In the genomic region with DNA sequence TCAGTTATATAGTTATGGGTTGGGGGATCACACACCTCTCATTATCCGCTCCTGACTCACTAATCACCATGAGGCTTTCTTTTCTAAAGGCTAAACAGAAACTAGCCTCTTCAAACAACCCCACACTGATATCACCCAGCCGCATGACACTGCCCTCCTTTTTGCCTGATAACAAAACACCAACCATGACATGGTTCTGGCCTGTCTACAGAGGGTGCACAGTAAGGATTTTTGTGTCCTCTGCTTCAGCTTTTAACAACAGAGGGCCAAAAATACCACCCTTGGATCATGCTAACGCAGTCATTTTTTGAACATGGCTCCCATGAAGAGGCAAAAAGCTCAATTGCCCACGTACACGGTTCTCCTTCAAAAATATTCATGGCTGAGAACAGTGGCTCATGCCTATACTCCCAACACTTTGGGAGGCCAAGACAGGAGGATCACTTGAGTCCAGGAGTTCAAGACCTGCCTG, we compare ENCODE assay signal across 26 cellular contexts. TPM values are rescaled to one million over a fixed set of nuclear protein-coding genes. Genes with fewer than 3 reads are reported as not detected.
A peak's percentile ranks its signal among the peaks of the same experiment; 100 is the strongest.
DNase-seq lines count a peak whose midpoint lies in the region; ATAC-seq and TF ChIP-seq lines count a peak whose summit lies in the region.
"Had no signal": no experiment of that assay in that cellular context is flagged by ENCODE, and none has a peak within 500 bp of the region (broad histone marks: within the 10 kb centered on the region; RNA-seq: fewer than 3 reads in every experiment).

No MANE protein-coding gene starts in this region.

- intact Hi-C loops in transverse colon (cut with DNase I; ENCODE audit: low total_unique reads) = no loop called here

- no peak for TF ChIP-seq EP300 in transverse colon (IDR thresholded peaks at IDR 0.05; ENCODE audit: low read depth)

- H3K36me3 ChIP-seq in transverse colon = no peaks in the 10 kb centered on the region
- H3K36me3 ChIP-seq: esophagus muscularis mucosa, neural progenitor cell had no signal

- no peak overlapping the region for H3K4me3 Mint-ChIP-seq in activated T-helper 17 cell treated with anti-CD3 and anti-CD28 coated beads, Interleukin-2, amount 50 U/mL, for 72 hours
- H3K4me3 Mint-ChIP-seq in activated CD8-positive, alpha-beta memory T cell treated with anti-CD3 and anti-CD28 coated beads, Interleukin-2, amount 10 ng/mL, durations not matched to agents 7 days and 5 days = no peak overlapping the region
- H3K4me3 Mint-ChIP-seq: activated CD4-positive, alpha-beta memory T cell treated with anti-CD3 and anti-CD28 coated beads for 36 hours; activated naive CD4-positive, alpha-beta T cell treated with anti-CD3 and anti-CD28 coated beads, Interleukin-2, amount 10 ng/mL, durations not matched to agents 7 days and 5 days; mesothelial cell of epicardium; neural progenitor cell; T-cell had no signal

- 25 to 84% methylated on average over 2 to 5 of the region's 5 CpGs for WGBS in transverse colon (ENCODE audit: low coverage in 1 of 2), 2 donors

- H3K9me3 ChIP-seq in transverse colon = no peaks in the 10 kb centered on the region
- H3K9me3 ChIP-seq: esophagus muscularis mucosa had no signal

- H3K9me3 Mint-ChIP-seq in activated T-helper 17 cell treated with anti-CD3 and anti-CD28 coated beads, Interleukin-2, amount 50 U/mL, for 72 hours = no peaks in the 10 kb centered on the region
- no peaks in the 10 kb centered on the region for H3K9me3 Mint-ChIP-seq in activated CD8-positive, alpha-beta memory T cell treated with anti-CD3 and anti-CD28 coated beads, Interleukin-2, amount 10 ng/mL, durations not matched to agents 7 days and 5 days (ENCODE audit: low read depth)
- H3K9me3 Mint-ChIP-seq: activated CD4-positive, alpha-beta memory T cell treated with anti-CD3 and anti-CD28 coated beads for 36 hours; activated naive CD4-positive, alpha-beta T cell treated with anti-CD3 and anti-CD28 coated beads, Interleukin-2, amount 10 ng/mL, durations not matched to agents 7 days and 5 days; neural progenitor cell; T-cell had no signal

- no peaks in the 10 kb centered on the region for H3K36me3 Mint-ChIP-seq in activated T-helper 17 cell treated with anti-CD3 and anti-CD28 coated beads, Interleukin-2, amount 50 U/mL, for 72 hours (ENCODE audit: low read depth)
- H3K36me3 Mint-ChIP-seq in activated CD8-positive, alpha-beta memory T cell treated with anti-CD3 and anti-CD28 coated beads, Interleukin-2, amount 10 ng/mL, durations not matched to agents 7 days and 5 days = no peaks in the 10 kb centered on the region
- H3K36me3 Mint-ChIP-seq: activated CD4-positive, alpha-beta memory T cell treated with anti-CD3 and anti-CD28 coated beads for 36 hours; activated naive CD4-positive, alpha-beta T cell treated with anti-CD3 and anti-CD28 coated beads, Interleukin-2, amount 10 ng/mL, durations not matched to agents 7 days and 5 days; T-cell had no signal

- no peaks in the 10 kb centered on the region for H3K27me3 ChIP-seq in transverse colon
- H3K27me3 ChIP-seq: esophagus muscularis mucosa had no signal

- peaks cover 8 to 60% (median 46%) of the 10 kb centered on the region in 4 donors for H3K4me1 ChIP-seq in transverse colon

- H3K4me3 ChIP-seq in transverse colon = no peak overlapping the region
- H3K4me3 ChIP-seq: esophagus muscularis mucosa, neural progenitor cell, smooth muscle cell had no signal

- peaks cover 18% of the 10 kb centered on the region for H3K27me3 Mint-ChIP-seq in activated T-helper 17 cell treated with anti-CD3 and anti-CD28 coated beads, Interleukin-2, amount 50 U/mL, for 72 hours
- peaks cover 39% of the 10 kb centered on the region for H3K27me3 Mint-ChIP-seq in activated CD8-positive, alpha-beta memory T cell treated with anti-CD3 and anti-CD28 coated beads, Interleukin-2, amount 10 ng/mL, durations not matched to agents 7 days and 5 days

- H3K27ac Mint-ChIP-seq in activated T-helper 17 cell treated with anti-CD3 and anti-CD28 coated beads, Interleukin-2, amount 50 U/mL, for 72 hours = peak overlapping the region; percentile 13
- no peak overlapping the region for H3K27ac Mint-ChIP-seq in activated CD8-positive, alpha-beta memory T cell treated with anti-CD3 and anti-CD28 coated beads, Interleukin-2, amount 10 ng/mL, durations not matched to agents 7 days and 5 days
- H3K27ac Mint-ChIP-seq: activated CD4-positive, alpha-beta memory T cell treated with anti-CD3 and anti-CD28 coated beads for 36 hours; activated naive CD4-positive, alpha-beta T cell treated with anti-CD3 and anti-CD28 coated beads, Interleukin-2, amount 10 ng/mL, durations not matched to agents 7 days and 5 days; mesothelial cell of epicardium; neural progenitor cell; progenitor cell of endocrine pancreas; T-cell had no signal

- peak overlapping the region; percentile 81 to 89 (median 86) for H3K27ac ChIP-seq in transverse colon
- H3K27ac ChIP-seq: esophagus muscularis mucosa, neural progenitor cell had no signal

- CTCF ChIA-PET in activated CD8-positive, alpha-beta memory T cell treated with anti-CD3 and anti-CD28 coated beads, Interleukin-2, amount 10 ng/mL, durations not matched to agents 7 days and 5 days (lab: Charles Lee) = no interaction called here

- DNase-seq in NCI-H146 (lab: John Stamatoyannopoulos, UW) = peak; percentile 54
- no peak for DNase-seq in NCI-H146 treated with DMSO at 0.1 percent for 48 hours (lab: John Stamatoyannopoulos, UW; ENCODE audit: unreplicated experiment)
- DNase-seq in left lobe of liver (ENCODE audit: low spot score) = no peak
- no peak for DNase-seq in transverse colon
- no peak for DNase-seq in mucosa of gallbladder (ENCODE audit: low spot score)
- no peak for DNase-seq in NCI-H82 treated with DMSO at 0.1 percent for 48 hours (lab: John Stamatoyannopoulos, UW; ENCODE audit: unreplicated experiment)
- DNase-seq in activated CD8-positive, alpha-beta memory T cell treated with anti-CD3 and anti-CD28 coated beads, Interleukin-2, amount 10 ng/mL, durations not matched to agents 7 days and 5 days = no peak
- DNase-seq: 8988T; activated CD4-positive, alpha-beta memory T cell treated with anti-CD3 and anti-CD28 coated beads for 36 hours; activated naive CD4-positive, alpha-beta T cell treated with anti-CD3 and anti-CD28 coated beads, Interleukin-2, amount 10 ng/mL, durations not matched to agents 7 days and 5 days; cerebellar nuclear complex; DND-41; effector CD8-positive, alpha-beta T cell; KG1; left cardiac atrium; NCI-H2029; NCI-H510A; SHP77 treated with DMSO at 0.1 percent for 48 hours; stimulated activated CD4-positive, alpha-beta T cell treated with anti-CD3 and anti-CD28 coated beads, Interleukin-4, amount 100 ng/mL, for 1 hour; T-cell had no signal

- no peaks in the 10 kb centered on the region for H3K4me1 Mint-ChIP-seq in activated T-helper 17 cell treated with anti-CD3 and anti-CD28 coated beads, Interleukin-2, amount 50 U/mL, for 72 hours
- H3K4me1 Mint-ChIP-seq in activated CD8-positive, alpha-beta memory T cell treated with anti-CD3 and anti-CD28 coated beads, Interleukin-2, amount 10 ng/mL, durations not matched to agents 7 days and 5 days = peaks cover 10% of the 10 kb centered on the region

- no peak for ATAC-seq in activated T-helper 17 cell treated with anti-CD3 and anti-CD28 coated beads, Interleukin-2, amount 50 U/mL, for 72 hours (replicated peaks)
- ATAC-seq in left lobe of liver = peak; percentile 20
- ATAC-seq in activated CD8-positive, alpha-beta memory T cell treated with anti-CD3 and anti-CD28 coated beads, Interleukin-2, amount 10 ng/mL, durations not matched to agents 7 days and 5 days = no peak
- ATAC-seq: T-cell had no signal

- TF ChIP-seq CTCF in transverse colon (IDR thresholded peaks at IDR 0.05) = no peak

- TF ChIP-seq POLR2A in transverse colon (IDR thresholded peaks at IDR 0.05) = no peak

- in situ Hi-C loops in transverse colon (cut with MboI; ENCODE audit: low pct_ligation_motif_present in 1 of 4, low pct_unique_long_range_greater_than_20kb in 1 of 4, low sequenced_read_pairs in 3 of 4) = no loop called here

RNA-seq across cellular contexts. Expression of gene CMBL, which starts 4.0 kb away (rescaled TPM):
- under 1 TPM; 0.80 to 0.82 TPM for total RNA-seq in activated T-helper 17 cell treated with anti-CD3 and anti-CD28 coated beads, Interleukin-2, amount 50 U/mL, for 72 hours
- total RNA-seq in left lobe of liver (116 TPM), transverse colon (10 to 100 TPM; 36.6 to 87.6 (median 60.9) TPM), mucosa of gallbladder (90.1 TPM)
- 1 to 10 TPM; 2.7 to 3.2 TPM for total RNA-seq in activated CD8-positive, alpha-beta memory T cell treated with anti-CD3 and anti-CD28 coated beads, Interleukin-2, amount 10 ng/mL, durations not matched to agents 7 days and 5 days

RNA-seq across cellular contexts. Expression of gene MARCHF6, which starts 49.8 kb away (rescaled TPM):
- total RNA-seq in activated T-helper 17 cell treated with anti-CD3 and anti-CD28 coated beads, Interleukin-2, amount 50 U/mL, for 72 hours = 100 to 1,000 TPM in 1 of 2 donors, 10 to 100 TPM in 1; 87.7 to 157 TPM
- total RNA-seq in left lobe of liver = 67.4 TPM
- total RNA-seq in transverse colon = 100 to 1,000 TPM in 3 of 4 donors, 10 to 100 TPM in 1; 93.5 to 177 (median 111) TPM
- total RNA-seq in mucosa of gallbladder = 163 TPM
- total RNA-seq in activated CD8-positive, alpha-beta memory T cell treated with anti-CD3 and anti-CD28 coated beads, Interleukin-2, amount 10 ng/mL, durations not matched to agents 7 days and 5 days = 10 to 100 TPM; 88.5 to 89.9 TPM

RNA-seq across cellular contexts. Expression of gene CCT5, which starts 53.7 kb away (rescaled TPM):
- total RNA-seq in activated T-helper 17 cell treated with anti-CD3 and anti-CD28 coated beads, Interleukin-2, amount 50 U/mL, for 72 hours = 100 to 1,000 TPM; 188 to 476 TPM
- total RNA-seq in left lobe of liver = 47.9 TPM
- total RNA-seq in transverse colon = 100 to 1,000 TPM in 2 of 4 donors, 10 to 100 TPM in 2; 29.1 to 129 (median 76.5) TPM
- 133 TPM for total RNA-seq in mucosa of gallbladder
- total RNA-seq in activated CD8-positive, alpha-beta memory T cell treated with anti-CD3 and anti-CD28 coated beads, Interleukin-2, amount 10 ng/mL, durations not matched to agents 7 days and 5 days = 100 to 1,000 TPM; 270 to 342 TPM

RNA-seq across cellular contexts. Expression of gene ATPSCKMT, which starts 54.0 kb away (rescaled TPM):
- total RNA-seq in activated T-helper 17 cell treated with anti-CD3 and anti-CD28 coated beads, Interleukin-2, amount 50 U/mL, for 72 hours = 10 to 100 TPM; 12.9 to 24.9 TPM
- total RNA-seq in left lobe of liver = 13.7 TPM
- 10 to 100 TPM in 3 of 4 donors, 1 to 10 TPM in 1; 1.1 to 29.9 (median 19.4) TPM for total RNA-seq in transverse colon
- total RNA-seq in mucosa of gallbladder = 26.8 TPM
- total RNA-seq in activated CD8-positive, alpha-beta memory T cell treated with anti-CD3 and anti-CD28 coated beads, Interleukin-2, amount 10 ng/mL, durations not matched to agents 7 days and 5 days = 10 to 100 TPM; 18.8 to 24.7 TPM

Comparison
In these comparisons a context has a peak if more than half of its experiments do, and no peak if none do; other contexts are left out.
1. RNA of gene CMBL, which starts 4.0 kb away (total RNA-seq): 116 TPM in left lobe of liver (single experiment), 90.1 TPM in mucosa of gallbladder (single experiment) and 36.6 to 87.6 TPM in transverse colon; 2.7 to 3.2 TPM in activated CD8-positive, alpha-beta memory T cell treated with anti-CD3 and anti-CD28 coated beads, Interleukin-2, amount 10 ng/mL, durations not matched to agents 7 days and 5 days and 0.80 to 0.82 TPM in activated T-helper 17 cell treated with anti-CD3 and anti-CD28 coated beads, Interleukin-2, amount 50 U/mL, for 72 hours; every median in the first group is over 4 times any median in the second.